13 cellular contexts compared by ENCODE assay signal in the genomic region with DNA sequence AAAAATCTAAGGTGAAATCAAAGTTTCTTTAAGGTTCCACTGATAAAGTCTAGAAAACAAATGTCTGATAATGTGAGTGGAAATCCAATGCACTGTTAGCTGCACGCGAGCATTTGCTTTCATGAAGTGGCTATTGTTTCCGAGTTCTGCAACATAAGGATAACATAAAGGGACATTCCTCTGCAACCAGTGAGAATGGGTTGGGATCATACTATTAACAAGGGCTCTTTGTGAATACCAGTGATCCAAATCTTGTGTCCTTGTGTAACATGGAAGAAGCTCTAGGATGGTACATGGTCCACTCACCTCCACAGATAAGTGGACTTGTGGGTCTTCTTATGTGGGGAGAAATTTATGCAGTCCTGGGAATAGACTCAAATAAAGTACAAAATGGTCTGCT. TPM values are rescaled to one million over a fixed set of nuclear protein-coding genes. Genes with fewer than 3 reads are reported as not detected.
DNase-seq lines count a peak whose midpoint lies in the region; FAIRE-seq and TF ChIP-seq lines count a peak whose summit lies in the region.
"Had no signal": no experiment of that assay in that cellular context is flagged by ENCODE, and none has a peak within 500 bp of the region (broad histone marks: within the 10 kb centered on the region; RNA-seq: fewer than 3 reads in every experiment).

No MANE protein-coding gene starts in this region.

- no peaks in the 10 kb centered on the region for H3K4me1 Mint-ChIP-seq in activated CD4-positive, alpha-beta memory T cell treated with anti-CD3 and anti-CD28 coated beads for 36 hours (ENCODE audit: low read depth)

- no peak overlapping the region for H3K4me3 Mint-ChIP-seq in activated CD4-positive, alpha-beta memory T cell treated with anti-CD3 and anti-CD28 coated beads for 36 hours
- H3K4me3 Mint-ChIP-seq: CD4-positive, CD25-positive, alpha-beta regulatory T cell had no signal

- H3K36me3 Mint-ChIP-seq in activated CD4-positive, alpha-beta memory T cell treated with anti-CD3 and anti-CD28 coated beads for 36 hours = peaks cover 9% of the 10 kb centered on the region

- in situ Hi-C loops in GM13977 (cut with MboI; ENCODE audit: low pct_unique_long_range_greater_than_20kb, low sequenced_read_pairs, unreplicated experiment) = loop anchor here (10.0 kb wide), 1 partner anchor 307 kb away; no protein-coding TSS in a partner anchor

- peaks cover 7% of the 10 kb centered on the region for H3K9me3 Mint-ChIP-seq in activated CD4-positive, alpha-beta memory T cell treated with anti-CD3 and anti-CD28 coated beads for 36 hours

- TF ChIP-seq POLR2A in H54 (IDR thresholded peaks at IDR 0.05; ENCODE audit: low read depth, low read length) = no peak

- TF ChIP-seq CTCF in GM13977 (IDR thresholded peaks at IDR 0.05; ENCODE audit: extremely low read depth, insufficient read depth, missing control alignments) = no peak

- intact Hi-C loops in activated CD4-positive, alpha-beta memory T cell treated with anti-CD3 and anti-CD28 coated beads for 36 hours (cut with micrococcal nuclease) = loop anchor here (1.0 kb wide), 1 partner anchor 305 kb away; no protein-coding TSS in a partner anchor

- FAIRE-seq in H54 (lab: Jason Lieb, UNC) = peak; percentile 71
- FAIRE-seq: H1, HTR-8/SVneo had no signal

- DNase-seq in NCI-H526 (lab: John Stamatoyannopoulos, UW) (peak; percentile 28 to 37), NCI-H526 treated with DMSO at 0.1 percent for 48 hours (lab: John Stamatoyannopoulos, UW) (no peak), H54 (ENCODE audit: insufficient read length, low spot score) (no peak), globus pallidus (ENCODE audit: low spot score) (peak; percentile 29), superior temporal gyrus (ENCODE audit: extremely low spot score) (peak; percentile 34), NCI-H2171 treated with DMSO at 0.1 percent for 48 hours (lab: John Stamatoyannopoulos, UW) (no peak), GM13977 (ENCODE audit: low spot score) (no peak)
- DNase-seq in activated CD4-positive, alpha-beta memory T cell treated with anti-CD3 and anti-CD28 coated beads for 36 hours = no peak
- DNase-seq: Calu3, DMS 273 treated with DMSO at 0.1 percent for 48 hours had no signal

- no peak overlapping the region for H3K27ac Mint-ChIP-seq in activated CD4-positive, alpha-beta memory T cell treated with anti-CD3 and anti-CD28 coated beads for 36 hours

- CTCF ChIA-PET in activated CD4-positive, alpha-beta memory T cell treated with anti-CD3 and anti-CD28 coated beads for 36 hours (lab: Charles Lee) = interaction anchor here (0.7 to 3.1 kb wide), 6 partner anchors 16 to 521 kb away, joined by 3 to 38 read pairs (median 4); no protein-coding TSS in a partner anchor

- no peaks in the 10 kb centered on the region for H3K27me3 Mint-ChIP-seq in activated CD4-positive, alpha-beta memory T cell treated with anti-CD3 and anti-CD28 coated beads for 36 hours
- H3K27me3 Mint-ChIP-seq: CD4-positive, CD25-positive, alpha-beta regulatory T cell had no signal

- POLR2A ChIA-PET in activated CD4-positive, alpha-beta memory T cell treated with anti-CD3 and anti-CD28 coated beads for 36 hours (lab: Charles Lee) = no interaction called here

RNA-seq across cellular contexts. Expression of gene APIP, which starts 24.6 kb away (rescaled TPM):
- 10 to 100 TPM; 31.2 to 32.9 TPM for total RNA-seq in activated CD4-positive, alpha-beta memory T cell treated with anti-CD3 and anti-CD28 coated beads for 36 hours

RNA-seq across cellular contexts. Expression of gene PDHX, which starts 24.8 kb away (rescaled TPM):
- 10 to 100 TPM; 34.5 to 35.5 TPM for total RNA-seq in activated CD4-positive, alpha-beta memory T cell treated with anti-CD3 and anti-CD28 coated beads for 36 hours

Comparison
In these comparisons a context has a peak if more than half of its experiments do, and no peak if none do; other contexts are left out.
1. DNase-seq: peak in NCI-H526 (2 of 2), globus pallidus (single experiment) and superior temporal gyrus (single experiment); none in NCI-H526 treated with DMSO at 0.1 percent for 48 hours (single experiment), H54 (single experiment), NCI-H2171 treated with DMSO at 0.1 percent for 48 hours (single experiment), activated CD4-positive, alpha-beta memory T cell treated with anti-CD3 and anti-CD28 coated beads for 36 hours (single experiment) and GM13977 (single experiment).